ENCODE assay signal across 15 cellular contexts in the genomic region with DNA sequence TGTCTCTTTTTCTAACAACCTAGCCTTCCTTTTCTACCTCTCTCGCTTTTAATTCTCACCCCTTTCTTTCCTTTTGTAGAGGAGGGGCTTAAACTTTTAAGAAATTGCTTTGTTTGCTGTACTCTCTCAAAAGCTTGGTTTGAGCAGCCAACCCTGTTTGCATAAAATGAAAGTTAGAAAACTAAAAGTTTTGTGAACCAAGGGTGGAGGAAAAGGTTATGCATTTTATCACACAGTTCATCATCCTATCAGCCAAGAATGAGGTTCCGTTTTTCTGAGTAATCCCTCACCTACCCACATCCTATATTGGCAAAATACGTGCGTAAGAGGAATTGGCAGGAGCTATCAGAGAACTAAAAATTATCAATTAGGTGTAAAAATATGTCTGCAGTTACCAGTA. TPM values are rescaled to one million over a fixed set of nuclear protein-coding genes. Genes with fewer than 3 reads are reported as not detected.
A peak's percentile ranks its signal among the peaks of the same experiment; 100 is the strongest.
DNase-seq lines count a peak whose midpoint lies in the region; ATAC-seq lines count a peak whose summit lies in the region.
"Had no signal": no experiment of that assay in that cellular context is flagged by ENCODE, and none has a peak within 500 bp of the region (broad histone marks: within the 10 kb centered on the region; RNA-seq: fewer than 3 reads in every experiment).

No MANE protein-coding gene starts in this region.

- ATAC-seq in GM21717 (IDR thresholded peaks at IDR 0.05; ENCODE audit: unreplicated experiment) (peak; percentile 34), GM19452 (IDR thresholded peaks at IDR 0.05; ENCODE audit: unreplicated experiment) (no peak), HG03175 (IDR thresholded peaks at IDR 0.05; ENCODE audit: unreplicated experiment) (no peak), GM19035 (IDR thresholded peaks at IDR 0.05; ENCODE audit: unreplicated experiment) (no peak)
- ATAC-seq: left lung had no signal

- DNase-seq in ELR (ENCODE audit: low read depth) (peak; percentile 43), iris pigment epithelial cell (ENCODE audit: low read depth) (peak; percentile 27), GM19238 (ENCODE audit: insufficient read length, low spot score) (no peak)
- no peak for DNase-seq in activated CD4-positive, alpha-beta memory T cell treated with anti-CD3 and anti-CD28 coated beads for 36 hours
- DNase-seq: brain microvascular endothelial cell; effector CD8-positive, alpha-beta T cell; head of caudate nucleus; left lung; NCI-H1417 treated with DMSO at 0.1 percent for 48 hours; NCI-H524 treated with DMSO at 0.1 percent for 48 hours; nephron progenitor cell had no signal

- peak overlapping the region; percentile 74 for H3K27ac Mint-ChIP-seq in activated CD4-positive, alpha-beta memory T cell treated with anti-CD3 and anti-CD28 coated beads for 36 hours
- H3K27ac Mint-ChIP-seq: nephron progenitor cell had no signal

- POLR2A ChIA-PET in activated CD4-positive, alpha-beta memory T cell treated with anti-CD3 and anti-CD28 coated beads for 36 hours (lab: Charles Lee), result interaction anchor here (0.9 kb wide), 1 partner anchor 10 kb away, joined by 3 read pairs; no protein-coding TSS in a partner anchor

- H3K27me3 Mint-ChIP-seq in activated CD4-positive, alpha-beta memory T cell treated with anti-CD3 and anti-CD28 coated beads for 36 hours, result no peaks in the 10 kb centered on the region

- peaks cover 13% of the 10 kb centered on the region for H3K4me1 Mint-ChIP-seq in activated CD4-positive, alpha-beta memory T cell treated with anti-CD3 and anti-CD28 coated beads for 36 hours (ENCODE audit: low read depth)
- H3K4me1 Mint-ChIP-seq: nephron progenitor cell had no signal

- peak overlapping the region; percentile 33 for H3K4me3 Mint-ChIP-seq in activated CD4-positive, alpha-beta memory T cell treated with anti-CD3 and anti-CD28 coated beads for 36 hours
- H3K4me3 Mint-ChIP-seq: nephron progenitor cell had no signal

- H3K36me3 Mint-ChIP-seq in activated CD4-positive, alpha-beta memory T cell treated with anti-CD3 and anti-CD28 coated beads for 36 hours, result no peaks in the 10 kb centered on the region

- H3K9me3 Mint-ChIP-seq in activated CD4-positive, alpha-beta memory T cell treated with anti-CD3 and anti-CD28 coated beads for 36 hours, result no peaks in the 10 kb centered on the region
- H3K9me3 Mint-ChIP-seq: nephron progenitor cell had no signal

- CTCF ChIA-PET in activated CD4-positive, alpha-beta memory T cell treated with anti-CD3 and anti-CD28 coated beads for 36 hours (lab: Charles Lee), result no interaction called here

- intact Hi-C loops in activated CD4-positive, alpha-beta memory T cell treated with anti-CD3 and anti-CD28 coated beads for 36 hours (cut with micrococcal nuclease), result loop anchor here (1.0 to 2.0 kb wide), 2 partner anchors 25 to 44 kb away; no protein-coding TSS in a partner anchor

RNA-seq across cellular contexts. Expression of a gene that starts 42.8 kb away (rescaled TPM):
- 10 to 100 TPM; 45.1 to 49.3 TPM for total RNA-seq in activated CD4-positive, alpha-beta memory T cell treated with anti-CD3 and anti-CD28 coated beads for 36 hours

Comparison
In these comparisons a context has a peak if more than half of its experiments do, and no peak if none do; other contexts are left out.
1. DNase-seq: peak in ELR (single experiment) and iris pigment epithelial cell (single experiment); none in activated CD4-positive, alpha-beta memory T cell treated with anti-CD3 and anti-CD28 coated beads for 36 hours (single experiment) and GM19238 (single experiment).